In the genomic region with DNA sequence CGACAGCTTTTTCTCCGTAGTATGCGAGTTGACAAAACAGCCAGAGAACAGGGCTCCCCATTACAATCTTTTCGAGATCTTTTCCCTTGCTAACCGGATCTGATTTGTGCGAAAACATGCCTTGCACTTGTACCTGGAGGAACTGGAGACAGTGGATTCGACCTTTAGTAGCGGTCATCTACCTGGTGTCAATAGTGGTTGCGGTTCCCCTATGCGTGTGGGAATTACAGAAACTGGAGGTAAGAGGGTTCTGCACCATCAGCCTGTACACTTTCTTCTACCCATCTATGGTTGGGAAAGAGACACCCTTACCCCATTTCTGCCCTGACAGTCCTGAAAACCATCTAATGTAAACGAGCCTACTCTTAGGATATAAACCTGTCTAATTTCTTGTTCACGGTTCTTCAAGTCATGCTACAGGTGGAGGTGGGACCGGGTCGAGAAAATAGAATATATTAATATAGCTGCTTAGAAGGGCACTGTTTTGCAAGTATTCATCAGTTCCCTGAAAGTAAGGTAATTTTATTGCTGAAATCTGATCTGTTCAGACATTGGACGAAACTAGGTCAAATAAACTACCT, we compare ENCODE assay signal across 8 cellular contexts. TPM values are rescaled to one million over a fixed set of nuclear protein-coding genes. Genes with fewer than 3 reads are reported as not detected.
DNase-seq lines count a peak whose midpoint lies in the region; ATAC-seq and TF ChIP-seq lines count a peak whose summit lies in the region.

No MANE protein-coding gene starts in this region.

- peak overlapping the region; percentile 68 to 88 (median 84) for H3K27ac ChIP-seq in Peyer's patch
- peak overlapping the region; percentile 79 for H3K27ac ChIP-seq in fibroblast of lung (ENCODE audit: insufficient read depth, low read length)

- peak overlapping the region; percentile 76 for H3K9ac ChIP-seq in fibroblast of lung (ENCODE audit: insufficient read depth, low read length)

- H3K79me2 ChIP-seq in fibroblast of lung (ENCODE audit: control insufficient read depth, insufficient read depth, low read length) = peaks cover 24% of the 10 kb centered on the region

- peaks cover 0 to 28% (median 8%) of the 10 kb centered on the region in 4 donors for H3K4me1 ChIP-seq in Peyer's patch
- H3K4me1 ChIP-seq in fibroblast of lung (ENCODE audit: control insufficient read depth, extremely low read depth, insufficient read depth, low read length) = no peaks in the 10 kb centered on the region

- TF ChIP-seq CTCF in HFF-Myc (IDR thresholded peaks at IDR 0.05; ENCODE audit: low read depth, low read length, missing control alignments) = no peak
- TF ChIP-seq CTCF in Peyer's patch (IDR thresholded peaks at IDR 0.05) = no peak
- TF ChIP-seq CTCF in fibroblast of lung (conservative IDR thresholded peaks at IDR 0.05 in 1 of 2, IDR thresholded peaks at IDR 0.05 in 1 of 2; ENCODE audit: low read depth in 1 of 2, low read length in 2 of 2) = no peak
- TF ChIP-seq CTCF in progenitor cell of endocrine pancreas (IDR thresholded peaks at IDR 0.05; ENCODE audit: unreplicated experiment) = no peak

- H3K27ac Mint-ChIP-seq in progenitor cell of endocrine pancreas = peak overlapping the region; percentile 97

- TF ChIP-seq POLR2A in Peyer's patch (IDR thresholded peaks at IDR 0.05) = no peak

- H3K4me2 ChIP-seq in fibroblast of lung (ENCODE audit: extremely low read depth, insufficient read depth, low read length) = peak overlapping the region; percentile 87

- H3K4me1 Mint-ChIP-seq in progenitor cell of endocrine pancreas (ENCODE audit: low read depth) = peaks cover 24% of the 10 kb centered on the region

- peak; percentile 7 for ATAC-seq in GM18499 (IDR thresholded peaks at IDR 0.05; ENCODE audit: insufficient read depth, unreplicated experiment)

- H3K27me3 Mint-ChIP-seq in progenitor cell of endocrine pancreas = no peaks in the 10 kb centered on the region

- no peaks in the 10 kb centered on the region for H4K20me1 ChIP-seq in fibroblast of lung (ENCODE audit: control insufficient read depth, extremely low read depth, insufficient read depth, low read length)

- peaks cover 0 to 11% (median 0%) of the 10 kb centered on the region in 3 donors for H3K36me3 ChIP-seq in Peyer's patch
- no peaks in the 10 kb centered on the region for H3K36me3 ChIP-seq in fibroblast of lung (ENCODE audit: control insufficient read depth, insufficient read depth, low read length)

- H3K36me3 Mint-ChIP-seq in progenitor cell of endocrine pancreas (ENCODE audit: insufficient read depth) = peaks cover 5% of the 10 kb centered on the region

- DNase-seq in HFF-Myc (ENCODE audit: extremely low read depth, low read depth) = no peak
- DNase-seq in Peyer's patch = no peak
- no peak for DNase-seq in fibroblast of lung (ENCODE audit: low read depth in 2 of 2)
- no peak for DNase-seq in progenitor cell of endocrine pancreas (ENCODE audit: low spot score, unreplicated experiment)
- DNase-seq in CD1c-positive myeloid dendritic cell (ENCODE audit: extremely low spot score) = no peak
- no peak for DNase-seq in activated effector memory CD4-positive, alpha-beta T cell treated with anti-CD3 and anti-CD28 coated beads, Interleukin-2, amount 50 U/mL, for 16 hours
- no peak for DNase-seq in DMS 273 (lab: John Stamatoyannopoulos, UW; ENCODE audit: unreplicated experiment)

- no peaks in the 10 kb centered on the region for H3K9me3 Mint-ChIP-seq in progenitor cell of endocrine pancreas (ENCODE audit: low read depth)

- no peaks in the 10 kb centered on the region for H3K27me3 ChIP-seq in Peyer's patch
- H3K27me3 ChIP-seq in fibroblast of lung (ENCODE audit: control insufficient read depth, insufficient read depth, low read length) = no peaks in the 10 kb centered on the region

- H3K9me3 ChIP-seq in Peyer's patch (no peaks in the 10 kb centered on the region), fibroblast of lung (ENCODE audit: control insufficient read depth, insufficient read depth, low read depth, low read length) (no peaks in the 10 kb centered on the region)

- peak overlapping the region; percentile 69 for H3K4me3 ChIP-seq in HFF-Myc (replicated peaks; ENCODE audit: low read depth, low read length)
- peak overlapping the region; percentile 57 to 92 (median 72) for H3K4me3 ChIP-seq in Peyer's patch
- H3K4me3 ChIP-seq in fibroblast of lung (replicated peaks in 1 of 4; ENCODE audit: control extremely low read depth in 1 of 4, insufficient read depth in 1 of 4, low read depth in 3 of 4, low read length in 4 of 4) = peak overlapping the region; percentile 75 to 99 (median 87)

- H3K4me3 Mint-ChIP-seq in progenitor cell of endocrine pancreas (ENCODE audit: low read depth) = peak overlapping the region; percentile 93

- peak overlapping the region; percentile 96 for H2AFZ ChIP-seq in fibroblast of lung (ENCODE audit: low read length)

RNA-seq across cellular contexts. Expression of a gene that starts 0.7 kb away (rescaled TPM):
- total RNA-seq in Peyer's patch = 10 to 100 TPM; 23.7 to 38.0 (median 27.9) TPM
- total RNA-seq in fibroblast of lung = 32.6 and 34.3 TPM in 2 replicates
- 23.7 and 30.6 TPM in 2 replicates for polyA plus RNA-seq in fibroblast of lung
- polyA plus RNA-seq in fibroblast of lung (2012) = 20.5 and 24.8 TPM in 2 replicates
- polyA minus RNA-seq in fibroblast of lung (ENCODE audit: low replicate concordance) = 13.6 and 21.0 TPM in 2 replicates
- total RNA-seq in progenitor cell of endocrine pancreas = 45.9 and 49.8 TPM in 2 replicates
